In the genomic region with DNA sequence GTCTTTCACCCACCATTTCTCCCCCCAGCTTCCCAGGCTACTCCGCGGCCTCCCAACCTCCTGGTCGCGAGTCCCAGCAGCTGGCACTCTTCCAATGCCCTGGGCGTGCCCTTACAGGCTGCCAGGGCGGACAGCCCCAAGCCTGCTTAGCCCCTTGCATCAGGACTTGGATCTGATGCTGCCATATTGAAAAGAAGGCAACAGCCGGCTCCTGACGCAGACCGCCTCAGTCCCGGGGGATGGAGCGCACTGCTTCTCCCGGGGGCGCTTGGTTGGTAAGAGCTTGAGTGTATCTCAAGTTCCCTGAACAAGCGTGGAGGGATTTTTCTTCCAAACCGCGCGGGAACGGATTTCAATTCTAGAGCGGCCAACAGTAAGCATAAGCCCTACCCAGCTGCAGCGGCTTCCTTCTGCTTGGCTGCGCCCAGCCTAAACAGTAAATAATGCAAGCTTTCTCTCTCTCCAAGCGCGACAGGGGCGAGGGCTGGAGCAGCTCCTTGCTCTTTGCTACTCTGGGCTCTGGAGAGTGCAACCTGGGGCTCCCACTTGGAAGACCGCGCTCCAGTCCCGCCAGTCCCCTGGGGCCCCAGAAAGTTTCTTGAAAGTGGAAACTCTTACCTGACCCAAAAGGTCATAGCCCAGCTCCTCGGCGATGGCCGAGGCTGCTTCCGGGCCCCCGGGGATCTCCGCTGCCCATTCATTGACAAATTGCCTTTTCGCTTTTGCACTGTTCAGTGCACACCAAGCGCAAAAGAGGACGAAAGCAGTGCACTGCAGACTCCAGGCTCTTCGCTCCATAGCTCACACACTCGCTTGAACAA, we compare ENCODE assay signal across 10 cellular contexts. TPM values are rescaled to one million over a fixed set of nuclear protein-coding genes. Genes with fewer than 3 reads are reported as not detected.
DNase-seq lines count a peak whose midpoint lies in the region; ATAC-seq and TF ChIP-seq lines count a peak whose summit lies in the region.
"Had no signal": no experiment of that assay in that cellular context is flagged by ENCODE, and none has a peak within 500 bp of the region (broad histone marks: within the 10 kb centered on the region; RNA-seq: fewer than 3 reads in every experiment).

No MANE protein-coding gene starts in this region.

- peak overlapping the region; percentile 23 for H2AFZ ChIP-seq in neuron (ENCODE audit: low read depth, low read length)

- H3K27ac Mint-ChIP-seq in CD4-positive, alpha-beta memory T cell, result no peak overlapping the region

- DNase-seq in Daoy (ENCODE audit: low read depth) (peak; percentile 83), NCI-H1092 treated with DMSO at 0.1 percent for 48 hours (lab: John Stamatoyannopoulos, UW) (peak; percentile 73), astrocyte of the spinal cord (ENCODE audit: low read depth, low spot score) (peak; percentile 61)
- DNase-seq in CD4-positive, alpha-beta memory T cell, result no peak
- DNase-seq: activated CD4-positive, CD25-positive, alpha-beta regulatory T cell had no signal

- H3K36me3 Mint-ChIP-seq in CD4-positive, alpha-beta memory T cell, result no peaks in the 10 kb centered on the region

- peak overlapping the region in 1 of 8 donors; percentile 18 for H3K4me3 Mint-ChIP-seq in CD4-positive, alpha-beta memory T cell

- H3K27me3 Mint-ChIP-seq in CD4-positive, alpha-beta memory T cell, result peaks cover 50 to 51% of the 10 kb centered on the region in 2 donors

- no peak for TF ChIP-seq EP300 in gastroesophageal sphincter (IDR thresholded peaks at IDR 0.05)

- peaks cover 38% of the 10 kb centered on the region for H3K27me3 ChIP-seq in neuron (ENCODE audit: insufficient read depth, low read length)
- peaks cover 22% of the 10 kb centered on the region for H3K27me3 ChIP-seq in CD4-positive, alpha-beta memory T cell (ENCODE audit: insufficient read depth, low read length)
- peaks cover 57% of the 10 kb centered on the region for H3K27me3 ChIP-seq in gastroesophageal sphincter

- H3K36me3 ChIP-seq in neuron (ENCODE audit: insufficient read depth, low read length) (no peaks in the 10 kb centered on the region), gastroesophageal sphincter (no peaks in the 10 kb centered on the region)
- no peaks in the 10 kb centered on the region for H3K36me3 ChIP-seq in CD4-positive, alpha-beta memory T cell (ENCODE audit: insufficient read depth, low read length)

- WGBS in gastroesophageal sphincter (ENCODE audit: low coverage in 1 of 2), 2 donors, result 0% methylated on average over 2 to 4 of the region's 38 CpGs

- peaks cover 14% of the 10 kb centered on the region for H3K4me1 ChIP-seq in neuron (ENCODE audit: insufficient read depth, low read length)
- no peaks in the 10 kb centered on the region for H3K4me1 ChIP-seq in CD4-positive, alpha-beta memory T cell (ENCODE audit: insufficient read depth, low read length)
- H3K4me1 ChIP-seq in gastroesophageal sphincter, result peaks cover 0 to 36% (median 15%) of the 10 kb centered on the region in 3 donors

- in situ Hi-C loops in astrocyte of the spinal cord (cut with HindIII; ENCODE audit: low sequenced_read_pairs), result no loop called here

- peak overlapping the region; percentile 15 for H3K4me3 ChIP-seq in astrocyte of the spinal cord (ENCODE audit: low read depth, low read length)
- H3K4me3 ChIP-seq in neuron (ENCODE audit: low read length), result peak overlapping the region; percentile 33
- H3K4me3 ChIP-seq in CD4-positive, alpha-beta memory T cell (ENCODE audit: low read length in 2 of 2), result no peak overlapping the region
- peak overlapping the region in 1 of 2 donors; percentile 34 for H3K4me3 ChIP-seq in gastroesophageal sphincter

- ATAC-seq in GM18867 (IDR thresholded peaks at IDR 0.05; ENCODE audit: unreplicated experiment) (no peak), gastroesophageal sphincter (no peak), GM21367 (IDR thresholded peaks at IDR 0.05; ENCODE audit: unreplicated experiment) (no peak)

- H3K9me3 ChIP-seq in neuron (ENCODE audit: low read length) (no peaks in the 10 kb centered on the region), gastroesophageal sphincter (no peaks in the 10 kb centered on the region)
- no peaks in the 10 kb centered on the region for H3K9me3 ChIP-seq in CD4-positive, alpha-beta memory T cell (ENCODE audit: control insufficient read depth in 1 of 2, low read length in 2 of 2)

- CTCF ChIA-PET in CD4-positive, alpha-beta memory T cell (lab: Charles Lee; ENCODE audit: partially characterized antibody), result no interaction called here

- POLR2A ChIA-PET in CD4-positive, alpha-beta memory T cell (lab: Charles Lee; ENCODE audit: partially characterized antibody), result no interaction called here

- H3K27ac ChIP-seq in CD4-positive, alpha-beta memory T cell (ENCODE audit: low read depth, low read length), result no peak overlapping the region
- no peak overlapping the region for H3K27ac ChIP-seq in gastroesophageal sphincter

- TF ChIP-seq CTCF in astrocyte of the spinal cord (IDR thresholded peaks at IDR 0.05; ENCODE audit: low read depth, low read length) (no peak), gastroesophageal sphincter (IDR thresholded peaks at IDR 0.05) (no peak)

- peaks cover 6 to 22% (median 8%) of the 10 kb centered on the region in 4 donors for H3K4me1 Mint-ChIP-seq in CD4-positive, alpha-beta memory T cell

- peaks cover 0 to 16% (median 4%) of the 10 kb centered on the region in 8 donors for H3K9me3 Mint-ChIP-seq in CD4-positive, alpha-beta memory T cell

- intact Hi-C loops in CD4-positive, alpha-beta memory T cell (cut with micrococcal nuclease), result no loop called here

- TF ChIP-seq POLR2A in gastroesophageal sphincter (IDR thresholded peaks at IDR 0.05), result no peak

RNA-seq across cellular contexts. Expression of gene PCSK1, which starts 0.6 kb away (rescaled TPM):
- total RNA-seq in Daoy (2014; rRNA removed; shearing (Covaris generic)), result 0.98 and 2.2 TPM in 2 replicates
- total RNA-seq in CD4-positive, alpha-beta memory T cell, result not detected
- not detected for polyA plus RNA-seq in CD4-positive, alpha-beta memory T cell
- total RNA-seq in gastroesophageal sphincter, result 1 to 10 TPM in 1 of 4 donors, under 1 TPM in 2, not detected in 1; 0.62 to 1.6 (median 0.92) TPM
- total RNA-seq: epithelial cell of proximal tubule had no signal

Comparison
In these comparisons a context has a peak if more than half of its experiments do, and no peak if none do; other contexts are left out.
1. DNase-seq: peak in Daoy (single experiment), NCI-H1092 treated with DMSO at 0.1 percent for 48 hours (single experiment) and astrocyte of the spinal cord (single experiment); none in CD4-positive, alpha-beta memory T cell (0 of 5).
2. H3K4me3 ChIP-seq: peak in astrocyte of the spinal cord (single experiment) and neuron (single experiment); none in CD4-positive, alpha-beta memory T cell (0 of 2).